Comparison of ENCODE assay signal across 9 cellular contexts in the genomic region with DNA sequence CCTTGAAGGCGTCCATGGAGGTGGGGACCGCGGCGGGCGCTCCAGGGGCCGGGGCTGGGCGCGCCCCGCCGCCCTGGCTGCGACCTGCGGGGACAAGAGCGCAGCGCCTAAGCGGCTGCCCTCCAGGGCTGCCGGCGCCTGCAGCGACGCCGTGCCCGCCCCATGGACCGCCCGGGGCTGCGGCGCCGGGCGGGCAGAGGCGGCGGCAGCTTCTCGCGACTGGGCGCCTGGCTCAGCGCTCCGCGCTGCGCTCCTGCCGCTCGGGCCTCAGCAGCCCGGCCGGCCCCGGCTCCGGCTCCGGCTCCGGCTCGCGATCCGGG. TPM values are rescaled to one million over a fixed set of nuclear protein-coding genes. Genes with fewer than 3 reads are reported as not detected.
DNase-seq lines count a peak whose midpoint lies in the region; ATAC-seq, FAIRE-seq and TF ChIP-seq lines count a peak whose summit lies in the region.
"Had no signal": no experiment of that assay in that cellular context is flagged by ENCODE, and none has a peak within 500 bp of the region (broad histone marks: within the 10 kb centered on the region; RNA-seq: fewer than 3 reads in every experiment).

No MANE protein-coding gene starts in this region.

- TF ChIP-seq CTCF in AG10803 (conservative IDR thresholded peaks at IDR 0.05; ENCODE audit: low read length), result no peak
- no peak for TF ChIP-seq CTCF in colonic mucosa (IDR thresholded peaks at IDR 0.05)
- TF ChIP-seq CTCF in kidney (IDR thresholded peaks at IDR 0.05; ENCODE audit: borderline replicate concordance, extremely low read depth, insufficient read depth), result no peak

- H3K9me3 ChIP-seq in HUES48 (ENCODE audit: control insufficient read depth, insufficient read depth, low read length) (no peaks in the 10 kb centered on the region), colonic mucosa (no peaks in the 10 kb centered on the region), mucosa of rectum (ENCODE audit: control insufficient read depth in 2 of 2, low read length in 2 of 2) (no peaks in the 10 kb centered on the region), kidney (ENCODE audit: control insufficient read depth in 1 of 2, low read length in 2 of 2) (peaks cover 0 to 7% of the 10 kb centered on the region in 2 donors)

- H3K4me1 ChIP-seq in HUES48 (ENCODE audit: control insufficient read depth, insufficient read depth, low read length) (peaks cover 25% of the 10 kb centered on the region), colonic mucosa (peaks cover 17% of the 10 kb centered on the region), mucosa of rectum (ENCODE audit: control insufficient read depth in 2 of 2, insufficient read depth in 2 of 2, low read length in 2 of 2) (peaks cover 18 to 19% of the 10 kb centered on the region in 2 donors), kidney (ENCODE audit: control insufficient read depth in 1 of 2, insufficient read depth in 1 of 2, low read depth in 1 of 2, low read length in 2 of 2) (peaks cover 15 to 16% of the 10 kb centered on the region in 2 donors)

- no peak for ATAC-seq in GM18861 (IDR thresholded peaks at IDR 0.05; ENCODE audit: unreplicated experiment)

- H3K27me3 ChIP-seq in HUES48 (ENCODE audit: control insufficient read depth, insufficient read depth, low read length) (peaks cover 98% of the 10 kb centered on the region), colonic mucosa (peaks cover 86% of the 10 kb centered on the region), mucosa of rectum (ENCODE audit: control insufficient read depth in 2 of 2, insufficient read depth in 2 of 2, low read length in 2 of 2) (peaks cover 65 to 69% of the 10 kb centered on the region in 2 donors)

- DNase-seq in AG10803 (ENCODE audit: low read depth) (peak; percentile 35), colonic mucosa (no peak), kidney (no peak), GM19238 (ENCODE audit: insufficient read length, low spot score) (no peak), kidney glomerular epithelial cell (lab: John Stamatoyannopoulos, UW) (no peak)

- intact Hi-C loops in colonic mucosa (cut with DNase I) (loop anchor here (5.0 kb wide), 1 partner anchor 153 kb away; no protein-coding TSS in a partner anchor), kidney (cut with DNase I) (no loop called here)

- H3K4me3 ChIP-seq in AG10803 (ENCODE audit: low read length), result peak overlapping the region; percentile 65
- peak overlapping the region; percentile 47; the same call in 1 of the 2 replicates for H3K4me3 ChIP-seq in HUES48 (ENCODE audit: low read depth, low read length)
- H3K4me3 ChIP-seq in colonic mucosa, result peak overlapping the region; percentile 49
- peak overlapping the region; percentile 72 to 74 for H3K4me3 ChIP-seq in mucosa of rectum (ENCODE audit: low read length in 2 of 2)
- H3K4me3 ChIP-seq in kidney (ENCODE audit: low read length in 2 of 2), result peak overlapping the region in 1 of 2 donors; percentile 61

- H3K27ac ChIP-seq in HUES48 (ENCODE audit: low read depth, low read length), result no peak overlapping the region
- H3K27ac ChIP-seq in colonic mucosa, result peak overlapping the region; percentile 26
- H3K27ac ChIP-seq in mucosa of rectum (ENCODE audit: low read depth in 2 of 2, low read length in 2 of 2), result peak overlapping the region; percentile 61 to 63
- no peak overlapping the region for H3K27ac ChIP-seq in kidney (ENCODE audit: low read depth in 2 of 2, low read length in 2 of 2)

- H3K36me3 ChIP-seq in HUES48 (ENCODE audit: control insufficient read depth, insufficient read depth, low read length) (no peaks in the 10 kb centered on the region), colonic mucosa (no peaks in the 10 kb centered on the region), mucosa of rectum (ENCODE audit: control insufficient read depth in 2 of 2, insufficient read depth in 2 of 2, low read length in 2 of 2) (no peaks in the 10 kb centered on the region), kidney (ENCODE audit: control insufficient read depth in 1 of 2, insufficient read depth in 2 of 2, low read length in 2 of 2) (no peaks in the 10 kb centered on the region)

- no peak for FAIRE-seq in kidney (lab: Jason Lieb, UNC)
- FAIRE-seq: islet of Langerhans had no signal

- H3K9ac ChIP-seq in HUES48 (ENCODE audit: low read depth, low read length), result no peak overlapping the region
- H3K9ac ChIP-seq in colonic mucosa (ENCODE audit: low read depth in 2 of 2, low read length in 2 of 2), result peak overlapping the region; percentile 58 to 60
- H3K9ac ChIP-seq in mucosa of rectum (ENCODE audit: low read depth in 1 of 2, low read length in 2 of 2), result peak overlapping the region in 1 of 2 donors; percentile 68
- no peak overlapping the region for H3K9ac ChIP-seq in kidney (ENCODE audit: low read length in 2 of 2)

RNA-seq across cellular contexts. Expression of gene PITX1, which starts 0.2 kb away (rescaled TPM):
- total RNA-seq in colonic mucosa (1 to 10 TPM; 7.8 to 9.9 TPM), kidney (not detected)
- polyA plus RNA-seq in kidney (ENCODE audit: insufficient read depth, low read depth, low replicate concordance), result not detected

Comparison
In these comparisons a context has a peak if more than half of its experiments do, and no peak if none do; other contexts are left out.
1. H3K27ac ChIP-seq: peak in colonic mucosa (single experiment) and mucosa of rectum (2 of 2); none in HUES48 (single experiment) and kidney (0 of 2).
2. H3K9ac ChIP-seq: peak in colonic mucosa (2 of 2); none in HUES48 (single experiment) and kidney (0 of 2).